Comparison of ENCODE assay signal across 8 cellular contexts in genomic region chr15:66617137-66618090, GRCh38. TPM values are rescaled to one million over a fixed set of nuclear protein-coding genes. Genes with fewer than 3 reads are reported as not detected.
DNase-seq lines count a peak whose midpoint lies in the region; ATAC-seq and TF ChIP-seq lines count a peak whose summit lies in the region.

No MANE protein-coding gene starts in this region.

- H3K79me2 ChIP-seq in Karpas-422 (ENCODE audit: low read length) = no peaks in the 10 kb centered on the region

- H3K9me2 ChIP-seq in Karpas-422 (replicated peaks; ENCODE audit: insufficient read depth, low read length) = no peaks in the 10 kb centered on the region

- peak overlapping the region; percentile 81 for H3K27ac ChIP-seq in cardiac muscle cell
- no peak overlapping the region for H3K27ac ChIP-seq in Karpas-422 (ENCODE audit: low read length)

- H3K4me1 ChIP-seq in cardiac muscle cell (ENCODE audit: low read depth) (peaks cover 29% of the 10 kb centered on the region), Karpas-422 (ENCODE audit: low read length) (no peaks in the 10 kb centered on the region)

- H4K20me1 ChIP-seq in Karpas-422 (ENCODE audit: insufficient read depth, low read depth, low read length) = no peaks in the 10 kb centered on the region

- no peak overlapping the region for H3K4me2 ChIP-seq in Karpas-422 (ENCODE audit: low read depth, low read length, poor library complexity, severe bottlenecking)

- H3K27me3 ChIP-seq in cardiac muscle cell (no peaks in the 10 kb centered on the region), Karpas-422 (ENCODE audit: low read length) (no peaks in the 10 kb centered on the region)

- TF ChIP-seq POLR2A in GM18951 (IDR thresholded peaks at IDR 0.05; ENCODE audit: extremely low read depth, insufficient read depth, insufficient read length) = peak; percentile 13

- no peak overlapping the region for H3K4me3 ChIP-seq in cardiac muscle cell
- H3K4me3 ChIP-seq in Karpas-422 (ENCODE audit: low read length) = no peak overlapping the region

- no peaks in the 10 kb centered on the region for H3K9me3 ChIP-seq in cardiac muscle cell (ENCODE audit: low read depth)
- no peaks in the 10 kb centered on the region for H3K9me3 ChIP-seq in Karpas-422 (ENCODE audit: low read length)

- H3K36me3 ChIP-seq in cardiac muscle cell (no peaks in the 10 kb centered on the region), Karpas-422 (ENCODE audit: insufficient read depth, low read length) (no peaks in the 10 kb centered on the region)

- ATAC-seq in HG02623 (IDR thresholded peaks at IDR 0.05; ENCODE audit: unreplicated experiment) (no peak), GM19035 (IDR thresholded peaks at IDR 0.05; ENCODE audit: unreplicated experiment) (no peak)

- H2AFZ ChIP-seq in Karpas-422 (ENCODE audit: low read length) = no peak overlapping the region

- H3K9ac ChIP-seq in Karpas-422 (ENCODE audit: low read length) = no peak overlapping the region

- TF ChIP-seq CTCF in cardiac muscle cell (IDR thresholded peaks at IDR 0.05; ENCODE audit: low read depth, low read length) = no peak

- in situ Hi-C loops in GM18951 (cut with MboI; ENCODE audit: low sequenced_read_pairs, unreplicated experiment) = loop anchor here (25.0 kb wide), 1 partner anchor 170 kb away; no protein-coding TSS in a partner anchor

- DNase-seq in SKM-1 treated with dmso at 0.1 percent for 144 hours (lab: John Stamatoyannopoulos, UW; ENCODE audit: unreplicated experiment) (peak; percentile 80), cardiac muscle cell (ENCODE audit: low read depth in 1 of 2, low spot score in 1 of 2) (peak in 1 of 2 donors; percentile 85), pons (ENCODE audit: low spot score) (peak; percentile 81), NCI-H510A (lab: John Stamatoyannopoulos, UW) (no peak), Karpas-422 (no peak)

RNA-seq across cellular contexts. Expression of gene LCTL, which starts 51.6 kb away (rescaled TPM):
- 0.27 TPM in 1 of 2 replicates, not detected in the other for total RNA-seq in cardiac muscle cell
- polyA plus RNA-seq in cardiac muscle cell = 0.11 and 0.20 TPM in 2 replicates
- not detected in 2 replicates for total RNA-seq in Karpas-422 (2014; rRNA removed; shearing (Covaris generic); ENCODE audit: low replicate concordance)

Comparison
In these comparisons a context has a peak if more than half of its experiments do, and no peak if none do; other contexts are left out.
1. DNase-seq: peak in SKM-1 treated with dmso at 0.1 percent for 144 hours (single experiment) and pons (single experiment); none in NCI-H510A (single experiment) and Karpas-422 (single experiment).